1 cellular context compared by ENCODE assay signal in genomic region chr19:892243-892996, GRCh38.
TF ChIP-seq lines count a peak whose summit lies in the region.

No MANE protein-coding gene starts in this region.

TF ChIP-seq in SK-N-SH, 30 proteins besides CTCF, POLR2A, EP300 and RAD21 (continued from another document):
- TF ChIP-seq USF2 (IDR thresholded peaks at IDR 0.05; ENCODE audit: borderline replicate concordance, low read depth, low read length) (no peak), FOXM1 (IDR thresholded peaks at IDR 0.05; ENCODE audit: low read depth) (no peak), PBX3 (IDR thresholded peaks at IDR 0.05) (no peak), TCF12 (IDR thresholded peaks at IDR 0.05) (no peak), TEAD4 (IDR thresholded peaks at IDR 0.05; ENCODE audit: borderline replicate concordance, insufficient read depth) (no peak), RXRA (IDR thresholded peaks at IDR 0.05; ENCODE audit: borderline replicate concordance, low read depth) (no peak), NRF1 (IDR thresholded peaks at IDR 0.05; ENCODE audit: low read depth, low read length) (no peak), SMC3 (IDR thresholded peaks at IDR 0.05; ENCODE audit: low read depth, low read length) (no peak), IRF3 (IDR thresholded peaks at IDR 0.05; ENCODE audit: low read depth, low read length) (no peak), FOSL2 (IDR thresholded peaks at IDR 0.05; ENCODE audit: borderline replicate concordance, low read depth) (no peak)
